ENCODE assay signal across 8 cellular contexts in the genomic region with DNA sequence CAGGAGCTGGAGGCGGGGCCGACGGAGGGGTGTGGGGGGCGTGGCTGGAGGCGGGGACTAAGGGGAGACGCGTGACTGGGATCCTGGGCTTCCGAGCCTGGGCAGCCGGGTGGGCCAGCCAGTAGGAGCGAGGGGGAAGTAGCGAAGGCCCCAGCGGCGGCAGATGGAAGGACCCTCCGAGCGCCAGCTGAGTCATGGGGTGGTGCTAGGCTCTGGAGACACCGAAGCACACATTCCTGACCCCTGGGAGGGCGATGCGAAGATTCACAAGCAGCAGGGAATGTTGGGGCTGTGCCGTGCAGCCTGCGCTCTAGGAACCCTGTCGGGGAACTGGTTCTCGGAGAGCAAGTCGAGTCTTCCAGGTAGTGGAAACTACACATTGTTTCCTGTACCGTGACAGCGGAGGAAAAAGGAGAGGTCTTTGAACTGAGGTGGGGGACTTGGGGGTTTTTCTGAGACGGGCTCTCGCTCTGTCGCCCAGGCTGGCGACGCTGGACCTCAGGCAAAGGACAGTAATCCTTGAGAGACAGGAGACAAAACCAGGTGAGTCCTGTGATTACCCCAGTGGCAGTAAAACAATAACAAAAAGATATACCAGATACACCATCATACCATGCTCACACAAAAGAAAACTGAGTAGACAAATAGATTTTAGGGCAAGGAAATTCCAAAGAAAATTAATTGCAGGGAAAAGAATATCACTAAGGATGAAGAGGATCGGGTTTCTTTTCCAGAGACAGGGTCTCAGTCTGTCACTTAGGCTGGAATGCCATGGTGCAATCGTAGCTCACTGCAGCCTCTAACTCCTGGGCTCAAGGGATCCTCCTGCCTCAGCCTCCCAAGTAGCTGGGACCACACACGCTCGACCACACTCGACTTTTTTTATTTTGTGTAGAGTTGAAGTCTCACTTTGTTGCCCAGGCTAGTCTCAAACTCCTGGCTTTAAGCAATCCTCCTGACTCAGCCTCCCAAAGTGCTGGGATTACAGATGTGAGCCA. TPM values are rescaled to one million over a fixed set of nuclear protein-coding genes. Genes with fewer than 3 reads are reported as not detected.
A peak's percentile ranks its signal among the peaks of the same experiment; 100 is the strongest.
DNase-seq lines count a peak whose midpoint lies in the region; ATAC-seq, FAIRE-seq and TF ChIP-seq lines count a peak whose summit lies in the region.

No MANE protein-coding gene starts in this region.

- peaks cover 7 to 28% (median 14%) of the 10 kb centered on the region in 4 donors for H3K4me1 ChIP-seq in liver (ENCODE audit: control insufficient read depth in 4 of 4, insufficient read depth in 4 of 4, low read length in 3 of 4)
- peaks cover 42% of the 10 kb centered on the region for H3K4me1 ChIP-seq in vagina

- H3K36me3 ChIP-seq in liver (ENCODE audit: control insufficient read depth in 4 of 4, insufficient read depth in 3 of 4, low read depth in 1 of 4, low read length in 3 of 4), result no peaks in the 10 kb centered on the region
- H3K36me3 ChIP-seq in vagina, result no peaks in the 10 kb centered on the region

- in situ Hi-C loops in KBM-7 (cut with MboI; ENCODE audit: low pct_unique_long_range_greater_than_20kb, low sequenced_read_pairs), result loop anchor here (25.0 kb wide), 1 partner anchor 284 kb away; the partner anchor contains the start of gene SPIRE1

- DNase-seq in KBM-7, result peak; percentile 97
- DNase-seq in amniotic epithelial cell (ENCODE audit: low read depth), result peak; percentile 99
- DNase-seq in vagina (ENCODE audit: extremely low spot score in 2 of 2), result no peak
- DNase-seq in frontal cortex (ENCODE audit: low spot score in 2 of 2), result no peak
- DNase-seq in T1000 (lab: John Stamatoyannopoulos, UW), result no peak

- peak in 1 of 2 donors; percentile 58 for TF ChIP-seq POLR2A in vagina (IDR thresholded peaks at IDR 0.05)

- H3K27ac ChIP-seq in liver (ENCODE audit: low read depth in 1 of 2, low read length in 2 of 2), result peak overlapping the region; percentile 71 to 72
- peak overlapping the region; percentile 68 for H3K27ac ChIP-seq in vagina

- no peaks in the 10 kb centered on the region for H3K27me3 ChIP-seq in liver (ENCODE audit: control insufficient read depth in 4 of 4, insufficient read depth in 4 of 4, low read length in 3 of 4)
- no peaks in the 10 kb centered on the region for H3K27me3 ChIP-seq in vagina

- ATAC-seq in GM18498 (IDR thresholded peaks at IDR 0.05; ENCODE audit: unreplicated experiment), result peak; percentile 65
- peak; percentile 49 for ATAC-seq in GM21619 (IDR thresholded peaks at IDR 0.05; ENCODE audit: unreplicated experiment)

- FAIRE-seq in frontal cortex (lab: Jason Lieb, UNC), result no peak

- no peak for TF ChIP-seq RAD21 in liver (IDR thresholded peaks at IDR 0.05)

- intact Hi-C loops in vagina (cut with DNase I), result no loop called here

- peak; percentile 26 for TF ChIP-seq CTCF in liver (IDR thresholded peaks at IDR 0.05; ENCODE audit: low read depth, low read length, missing input control)
- TF ChIP-seq CTCF in vagina (IDR thresholded peaks at IDR 0.05), result peak in 1 of 3 experiments; percentile 41

- WGBS in liver, result 11% methylated on average over 35 of the region's 35 CpGs

- no peaks in the 10 kb centered on the region for H3K9me3 ChIP-seq in liver (ENCODE audit: control insufficient read depth in 4 of 4, low read length in 3 of 4)
- H3K9me3 ChIP-seq in vagina, result no peaks in the 10 kb centered on the region

- peak overlapping the region; percentile 48 to 84 for H3K9ac ChIP-seq in liver (ENCODE audit: low read depth in 1 of 2, low read length in 2 of 2)

- H3K4me3 ChIP-seq in liver (ENCODE audit: low read depth in 1 of 3, low read length in 3 of 3) (peak overlapping the region; percentile 70 to 92 (median 85)), vagina (peak overlapping the region; percentile 48 to 92)

TF ChIP-seq in liver, 16 proteins besides CTCF, POLR2A, EP300 and RAD21:
- TF ChIP-seq, protein P1, sequence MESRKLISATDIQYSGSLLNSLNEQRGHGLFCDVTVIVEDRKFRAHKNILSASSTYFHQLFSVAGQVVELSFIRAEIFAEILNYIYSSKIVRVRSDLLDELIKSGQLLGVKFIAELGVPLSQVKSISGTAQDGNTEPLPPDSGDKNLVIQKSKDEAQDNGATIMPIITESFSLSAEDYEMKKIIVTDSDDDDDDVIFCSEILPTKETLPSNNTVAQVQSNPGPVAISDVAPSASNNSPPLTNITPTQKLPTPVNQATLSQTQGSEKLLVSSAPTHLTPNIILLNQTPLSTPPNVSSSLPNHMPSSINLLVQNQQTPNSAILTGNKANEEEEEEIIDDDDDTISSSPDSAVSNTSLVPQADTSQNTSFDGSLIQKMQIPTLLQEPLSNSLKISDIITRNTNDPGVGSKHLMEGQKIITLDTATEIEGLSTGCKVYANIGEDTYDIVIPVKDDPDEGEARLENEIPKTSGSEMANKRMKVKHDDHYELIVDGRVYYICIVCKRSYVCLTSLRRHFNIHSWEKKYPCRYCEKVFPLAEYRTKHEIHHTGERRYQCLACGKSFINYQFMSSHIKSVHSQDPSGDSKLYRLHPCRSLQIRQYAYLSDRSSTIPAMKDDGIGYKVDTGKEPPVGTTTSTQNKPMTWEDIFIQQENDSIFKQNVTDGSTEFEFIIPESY (IDR thresholded peaks at IDR 0.05), result peak; percentile 39
- peak; percentile 31 for TF ChIP-seq REST (IDR thresholded peaks at IDR 0.05)
- TF ChIP-seq GABPA (IDR thresholded peaks at IDR 0.05 in 1 of 2, conservative IDR thresholded peaks at IDR 0.05 in 1 of 2), result peak in 1 of 2 donors; percentile 20
- TF ChIP-seq TAF1 (conservative IDR thresholded peaks at IDR 0.05), result no peak
- TF ChIP-seq YY1 (IDR thresholded peaks at IDR 0.05), result peak; percentile 41

RNA-seq across cellular contexts. Expression of gene AFG3L2, which starts 0.8 kb away (rescaled TPM):
- total RNA-seq in liver, result 10 to 100 TPM; 30.3 to 55.4 TPM
- polyA plus RNA-seq in liver, result 10 to 100 TPM; 22.5 to 25.0 TPM
- 38.3 TPM for total RNA-seq in vagina
- total RNA-seq in frontal cortex, result 33.8 TPM

RNA-seq across cellular contexts. Expression of gene PRELID3A, which starts 29.9 kb away (rescaled TPM):
- total RNA-seq in liver (under 1 TPM; 0.42 to 0.84 TPM), vagina (8.1 TPM), frontal cortex (3.3 TPM)
- polyA plus RNA-seq in liver, result under 1 TPM in 1 of 2 donors, not detected in 1; 0.09 TPM

Comparison
In these comparisons a context has a peak if more than half of its experiments do, and no peak if none do; other contexts are left out.
1. DNase-seq: peak in KBM-7 (single experiment) and amniotic epithelial cell (single experiment); none in vagina (0 of 2), frontal cortex (0 of 2) and T1000 (single experiment).